21 cellular contexts compared by ENCODE assay signal in the genomic region with DNA sequence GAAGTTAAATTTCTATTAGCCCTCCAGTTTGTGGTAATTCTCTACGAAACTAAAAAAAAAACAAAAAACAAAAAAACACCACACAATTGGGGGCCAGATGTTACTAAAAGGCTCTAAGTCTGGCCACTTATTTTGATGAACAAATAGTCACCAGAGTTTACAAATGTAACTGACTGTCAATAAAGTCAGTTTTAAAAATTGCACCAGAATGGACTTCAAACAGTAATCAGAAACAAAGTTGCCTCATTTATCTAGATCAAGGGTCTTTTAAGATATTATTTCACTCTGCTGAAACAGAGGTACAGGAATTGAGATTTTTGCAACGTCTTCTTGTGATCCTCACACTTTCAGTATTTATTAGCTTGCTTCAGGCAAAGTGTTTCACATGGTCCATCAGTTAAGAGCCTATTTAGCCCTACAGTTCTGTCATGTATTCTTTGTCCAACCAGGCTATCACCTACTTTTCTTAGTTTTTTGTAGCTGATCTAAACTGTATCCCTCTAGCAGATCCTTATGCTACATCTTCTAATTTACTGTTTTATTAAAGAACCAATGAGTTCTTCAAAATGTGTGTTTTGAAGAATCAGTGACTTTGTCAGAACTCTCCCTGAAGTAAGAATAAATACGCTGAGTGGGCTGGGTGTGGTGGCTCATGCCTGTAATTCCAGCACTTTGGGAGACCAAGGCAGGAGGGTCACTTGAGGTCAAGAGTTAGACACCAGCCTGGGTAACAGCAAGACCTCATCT.
"Had no signal": no experiment of that assay in that cellular context is flagged by ENCODE, and none has a peak within 500 bp of the region (broad histone marks: within the 10 kb centered on the region; RNA-seq: fewer than 3 reads in every experiment).

No MANE protein-coding gene starts in this region.

- H3K4me3 Mint-ChIP-seq: activated naive CD8-positive, alpha-beta T cell treated with anti-CD3 and anti-CD28 coated beads for 36 hours; brain; naive B cell; stimulated activated naive CD8-positive, alpha-beta T cell treated with anti-CD3 and anti-CD28 coated beads, Interleukin-15, Interleukin-2, amounts not matched to agents 100 ng/mL and 50 ng/mL, for 24 hours had no signal

- H3K9me3 Mint-ChIP-seq: activated naive CD8-positive, alpha-beta T cell treated with anti-CD3 and anti-CD28 coated beads for 36 hours; brain; naive B cell; stimulated activated naive CD8-positive, alpha-beta T cell treated with anti-CD3 and anti-CD28 coated beads, Interleukin-15, Interleukin-2, amounts not matched to agents 100 ng/mL and 50 ng/mL, for 24 hours had no signal

- ATAC-seq: gastrocnemius medialis, heart left ventricle had no signal

- H3K27me3 Mint-ChIP-seq: activated naive CD8-positive, alpha-beta T cell treated with anti-CD3 and anti-CD28 coated beads for 36 hours; brain; naive B cell; stimulated activated naive CD8-positive, alpha-beta T cell treated with anti-CD3 and anti-CD28 coated beads, Interleukin-15, Interleukin-2, amounts not matched to agents 100 ng/mL and 50 ng/mL, for 24 hours had no signal

- H3K27ac Mint-ChIP-seq: activated naive CD8-positive, alpha-beta T cell treated with anti-CD3 and anti-CD28 coated beads for 36 hours; stimulated activated naive CD8-positive, alpha-beta T cell treated with anti-CD3 and anti-CD28 coated beads, Interleukin-15, Interleukin-2, amounts not matched to agents 100 ng/mL and 50 ng/mL, for 24 hours had no signal

- DNase-seq: activated CD4-positive, CD25-positive, alpha-beta regulatory T cell treated with anti-CD3 and anti-CD28 coated beads, Interleukin-2, amount 50 U/mL, for 72 hours; activated gamma-delta T cell; activated naive CD8-positive, alpha-beta T cell treated with anti-CD3 and anti-CD28 coated beads for 36 hours; activated T-cell treated with anti-CD3 and anti-CD28 coated beads, Interleukin-2, amount 50 U/mL, for 1 hour; central memory CD4-positive, alpha-beta T cell; effector CD4-positive, alpha-beta T cell; gastrocnemius medialis; heart left ventricle; midbrain; naive B cell; small intestine; stimulated activated CD4-positive, alpha-beta T cell treated with anti-CD3 and anti-CD28 coated beads, Interleukin-4, amount 100 ng/mL, for 4 hours; stimulated activated CD8-positive, alpha-beta memory T cell treated with anti-CD3 and anti-CD28 coated beads, Interleukin-4, amount 100 ng/mL, for 48 hours; T1000 had no signal

- H3K4me3 ChIP-seq: coronary artery, gastrocnemius medialis, heart left ventricle, lung, right atrium auricular region, SK-N-MC, upper lobe of left lung had no signal
